ENCODE assay signal across 8 cellular contexts in genomic region chr7:35035511-35035921, GRCh38. TPM values are rescaled to one million over a fixed set of nuclear protein-coding genes. Genes with fewer than 3 reads are reported as not detected.
DNase-seq lines count a peak whose midpoint lies in the region; ATAC-seq and TF ChIP-seq lines count a peak whose summit lies in the region.

No MANE protein-coding gene starts in this region.

- peak overlapping the region; percentile 80 for H3K4me3 ChIP-seq in ectodermal cell (ENCODE audit: insufficient read depth, low read depth, low read length)
- H3K4me3 ChIP-seq in naive thymus-derived CD4-positive, alpha-beta T cell (ENCODE audit: low read length), result peak overlapping the region; percentile 73

- in situ Hi-C loops in KBM-7 (cut with MboI; ENCODE audit: low pct_unique_long_range_greater_than_20kb, low sequenced_read_pairs), result no loop called here

- H3K4me1 Mint-ChIP-seq in CD4-positive, alpha-beta T cell (ENCODE audit: low read depth), result peaks cover 30% of the 10 kb centered on the region
- peaks cover 21% of the 10 kb centered on the region for H3K4me1 Mint-ChIP-seq in T-helper 1 cell treated with Interleukin-12 subunit alpha and Interleukin-12 subunit beta and Interleukin-4 antibody, amounts not matched to agents 30 μg/mL and 1 μg/mL, for 36 hours (ENCODE audit: low read depth)
- peaks cover 21 to 38% (median 30%) of the 10 kb centered on the region in 7 donors for H3K4me1 Mint-ChIP-seq in naive thymus-derived CD4-positive, alpha-beta T cell

- H3K36me3 Mint-ChIP-seq in CD4-positive, alpha-beta T cell (ENCODE audit: low read depth), result peaks cover 7% of the 10 kb centered on the region
- H3K36me3 Mint-ChIP-seq in T-helper 1 cell treated with Interleukin-12 subunit alpha and Interleukin-12 subunit beta and Interleukin-4 antibody, amounts not matched to agents 30 μg/mL and 1 μg/mL, for 36 hours (ENCODE audit: low read depth), result no peaks in the 10 kb centered on the region
- H3K36me3 Mint-ChIP-seq in naive thymus-derived CD4-positive, alpha-beta T cell, result no peaks in the 10 kb centered on the region

- no peaks in the 10 kb centered on the region for H3K9me3 Mint-ChIP-seq in CD4-positive, alpha-beta T cell
- no peaks in the 10 kb centered on the region for H3K9me3 Mint-ChIP-seq in T-helper 1 cell treated with Interleukin-12 subunit alpha and Interleukin-12 subunit beta and Interleukin-4 antibody, amounts not matched to agents 30 μg/mL and 1 μg/mL, for 36 hours
- H3K9me3 Mint-ChIP-seq in naive thymus-derived CD4-positive, alpha-beta T cell, result no peaks in the 10 kb centered on the region

- no peak overlapping the region for H3K27ac ChIP-seq in CD4-positive, alpha-beta T cell (ENCODE audit: low read depth, low read length)
- no peak overlapping the region for H3K27ac ChIP-seq in ectodermal cell (ENCODE audit: insufficient read depth, low read depth, low read length, poor library complexity, severe bottlenecking)
- peak overlapping the region; percentile 62 for H3K27ac ChIP-seq in naive thymus-derived CD4-positive, alpha-beta T cell (ENCODE audit: low read depth, low read length)

- no peaks in the 10 kb centered on the region for H3K36me3 ChIP-seq in ectodermal cell (ENCODE audit: control insufficient read depth, insufficient read depth, low read length)
- no peaks in the 10 kb centered on the region for H3K36me3 ChIP-seq in naive thymus-derived CD4-positive, alpha-beta T cell (ENCODE audit: control insufficient read depth in 2 of 3, insufficient read depth in 3 of 3, low read length in 3 of 3)

- H3K4me1 ChIP-seq in ectodermal cell (ENCODE audit: control insufficient read depth, insufficient read depth, low read length), result peaks cover 13% of the 10 kb centered on the region
- H3K4me1 ChIP-seq in naive thymus-derived CD4-positive, alpha-beta T cell (ENCODE audit: control insufficient read depth in 2 of 2, insufficient read depth in 2 of 2, low read length in 2 of 2), result peaks cover 17% of the 10 kb centered on the region in 2 donors

- POLR2A ChIA-PET in CD4-positive, alpha-beta T cell (lab: Charles Lee), result interaction anchor here (0.6 to 1.5 kb wide), 4 partner anchors 11 to 979 kb away, joined by 3 to 4 read pairs (median 3); partner anchors contain the start of gene SEPTIN7
- POLR2A ChIA-PET in naive thymus-derived CD4-positive, alpha-beta T cell (lab: Charles Lee), result interaction anchor here (0.6 to 1.0 kb wide), 3 partner anchors 10 to 1441 kb away, joined by 3 to 4 read pairs (median 3); no protein-coding TSS in a partner anchor

- peak overlapping the region; percentile 92 for H3K4me3 Mint-ChIP-seq in CD4-positive, alpha-beta T cell
- H3K4me3 Mint-ChIP-seq in T-helper 1 cell treated with Interleukin-12 subunit alpha and Interleukin-12 subunit beta and Interleukin-4 antibody, amounts not matched to agents 30 μg/mL and 1 μg/mL, for 36 hours, result peak overlapping the region; percentile 94
- peak overlapping the region; percentile 85 to 96 (median 95) for H3K4me3 Mint-ChIP-seq in naive thymus-derived CD4-positive, alpha-beta T cell

- H3K9me3 ChIP-seq in CD4-positive, alpha-beta T cell (ENCODE audit: control insufficient read depth, low read length), result no peaks in the 10 kb centered on the region
- no peaks in the 10 kb centered on the region for H3K9me3 ChIP-seq in ectodermal cell (ENCODE audit: control insufficient read depth, low read length)
- no peaks in the 10 kb centered on the region for H3K9me3 ChIP-seq in naive thymus-derived CD4-positive, alpha-beta T cell (ENCODE audit: control insufficient read depth in 2 of 3, low read length in 3 of 3)

- H3K27me3 Mint-ChIP-seq in CD4-positive, alpha-beta T cell, result no peaks in the 10 kb centered on the region
- H3K27me3 Mint-ChIP-seq in T-helper 1 cell treated with Interleukin-12 subunit alpha and Interleukin-12 subunit beta and Interleukin-4 antibody, amounts not matched to agents 30 μg/mL and 1 μg/mL, for 36 hours (ENCODE audit: low read depth), result peaks cover 13% of the 10 kb centered on the region
- peaks cover 0 to 12% (median 0%) of the 10 kb centered on the region in 5 donors for H3K27me3 Mint-ChIP-seq in naive thymus-derived CD4-positive, alpha-beta T cell

- no peak for TF ChIP-seq CTCF in CD4-positive, alpha-beta T cell (IDR thresholded peaks at IDR 0.05)

- H3K27ac Mint-ChIP-seq in CD4-positive, alpha-beta T cell, result peak overlapping the region; percentile 89
- H3K27ac Mint-ChIP-seq in T-helper 1 cell treated with Interleukin-12 subunit alpha and Interleukin-12 subunit beta and Interleukin-4 antibody, amounts not matched to agents 30 μg/mL and 1 μg/mL, for 36 hours, result peak overlapping the region; percentile 2
- peak overlapping the region; percentile 57 to 96 (median 88) for H3K27ac Mint-ChIP-seq in naive thymus-derived CD4-positive, alpha-beta T cell

- CTCF ChIA-PET in CD4-positive, alpha-beta T cell (lab: Charles Lee), result interaction anchor here (0.6 kb wide), 1 partner anchor 514 kb away, joined by 3 read pairs; no protein-coding TSS in a partner anchor
- CTCF ChIA-PET in naive thymus-derived CD4-positive, alpha-beta T cell (lab: Charles Lee), result interaction anchor here (1.3 to 1.9 kb wide), 3 partner anchors 207 to 213 kb away, joined by 3 to 8 read pairs (median 5); no protein-coding TSS in a partner anchor

- peak in 5 of 10 experiments; percentile 11 to 32 (median 15) for DNase-seq in CD4-positive, alpha-beta T cell
- DNase-seq in KBM-7, result peak; percentile 18
- peak in 6 of 9 donors; percentile 15 to 44 (median 29) for DNase-seq in naive thymus-derived CD4-positive, alpha-beta T cell
- DNase-seq in NCI-H2227 (lab: John Stamatoyannopoulos, UW; ENCODE audit: unreplicated experiment), result no peak

- WGBS in ectodermal cell, 2 experiments, result 0 to 2% methylated on average over 4 of the region's 4 CpGs

- no peaks in the 10 kb centered on the region for H3K27me3 ChIP-seq in CD4-positive, alpha-beta T cell (ENCODE audit: control insufficient read depth, insufficient read depth, low read length)
- H3K27me3 ChIP-seq in ectodermal cell (ENCODE audit: control insufficient read depth, insufficient read depth, low read length, poor library complexity, severe bottlenecking), result no peaks in the 10 kb centered on the region
- no peaks in the 10 kb centered on the region for H3K27me3 ChIP-seq in naive thymus-derived CD4-positive, alpha-beta T cell (ENCODE audit: control insufficient read depth in 2 of 2, insufficient read depth in 2 of 2, low read length in 2 of 2)

- peak; percentile 29 for ATAC-seq in CD4-positive, alpha-beta T cell (ENCODE audit: poor library complexity)
- peak; percentile 12 for ATAC-seq in GM18868 (IDR thresholded peaks at IDR 0.05; ENCODE audit: unreplicated experiment)
- peak; percentile 12 for ATAC-seq in naive thymus-derived CD4-positive, alpha-beta T cell
- no peak for ATAC-seq in HG03280 (IDR thresholded peaks at IDR 0.05; ENCODE audit: unreplicated experiment)

- intact Hi-C loops in CD4-positive, alpha-beta T cell (cut with DNase I, micrococcal nuclease), result loop anchor here in 1 of 2 experiments (2.0 to 10.0 kb wide), 4 partner anchors 211 to 1117 kb away; partner anchors contain the start of genes EEPD1, HERPUD2 and SEPTIN7
- intact Hi-C loops in naive thymus-derived CD4-positive, alpha-beta T cell (cut with micrococcal nuclease), result loop anchor here (1.0 to 10.0 kb wide), 9 partner anchors 43 to 1991 kb away; partner anchors contain the start of gene TBX20 (in 1 of the 2)

RNA-seq across cellular contexts. Expression of gene DPY19L1, which starts 1.8 kb away (rescaled TPM):
- 1 to 10 TPM; 6.0 to 7.2 TPM for total RNA-seq in CD4-positive, alpha-beta T cell
- polyA plus RNA-seq in ectodermal cell (2013, experiment 1 of 4), result 62.7 TPM
- 82.1 TPM for polyA plus RNA-seq in ectodermal cell (2013, experiment 2 of 4)
- 61.1 TPM for polyA plus RNA-seq in ectodermal cell (2013, experiment 3 of 4)
- polyA plus RNA-seq in ectodermal cell (2013, experiment 4 of 4), result 70.4 TPM
- total RNA-seq in naive thymus-derived CD4-positive, alpha-beta T cell, result 10 to 100 TPM in 1 of 5 experiments, 1 to 10 TPM in 4; 4.5 to 10.0 (median 7.1) TPM
- polyA plus RNA-seq in naive thymus-derived CD4-positive, alpha-beta T cell, result under 1 TPM; 0.52 to 0.67 TPM

Comparison
In these comparisons a context has a peak if more than half of its experiments do, and no peak if none do; other contexts are left out.
1. H3K27ac Mint-ChIP-seq: peak in every context shown above with its lines; median percentile 89 in CD4-positive, alpha-beta T cell; 88 in naive thymus-derived CD4-positive, alpha-beta T cell; 2 in T-helper 1 cell treated with Interleukin-12 subunit alpha and Interleukin-12 subunit beta and Interleukin-4 antibody, amounts not matched to agents 30 μg/mL and 1 μg/mL, for 36 hours.